In the genomic region with DNA sequence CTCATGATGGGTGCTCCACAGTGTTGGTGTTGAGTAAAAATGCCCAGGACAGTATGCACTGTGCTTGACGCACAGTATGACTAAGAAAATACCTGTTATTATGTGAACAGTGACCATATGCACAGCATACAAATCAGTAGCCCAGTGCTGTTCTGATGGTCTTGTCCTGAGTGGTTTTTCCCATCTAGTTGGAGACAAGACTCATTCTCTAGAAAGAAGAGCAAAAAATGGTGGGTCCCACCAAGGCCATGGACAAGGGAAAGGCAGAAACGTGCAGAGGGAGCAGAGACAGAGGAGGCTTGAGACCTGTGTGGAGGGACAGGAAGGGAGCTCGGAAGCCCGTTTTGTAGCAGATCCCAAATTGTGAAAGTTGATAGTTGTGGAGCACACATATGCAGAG, we compare ENCODE assay signal across 40 cellular contexts. TPM values are rescaled to one million over a fixed set of nuclear protein-coding genes. Genes with fewer than 3 reads are reported as not detected.
"Had no signal": no experiment of that assay in that cellular context is flagged by ENCODE, and none has a peak within 500 bp of the region (broad histone marks: within the 10 kb centered on the region; RNA-seq: fewer than 3 reads in every experiment).

No MANE protein-coding gene starts in this region.

- DNase-seq: activated B cell treated with CpG ODN at 0.5 μM for 24 hours; activated CD4-positive, alpha-beta memory T cell treated with anti-CD3 and anti-CD28 coated beads for 36 hours; activated CD4-positive, alpha-beta T cell treated with anti-CD3 and anti-CD28 coated beads for 4 hours; activated CD4-positive, alpha-beta T cell treated with anti-CD3 and anti-CD28 coated beads, Interleukin-2, amount 10 ng/mL, durations not matched to agents 24 days and 14 days; activated CD4-positive, alpha-beta T cell treated with anti-CD3 and anti-CD28 coated beads, Interleukin-2, amount 50 U/mL, for 1 hour; activated CD4-positive, alpha-beta T cell treated with anti-CD3 and anti-CD28 coated beads, Interleukin-2, amount 50 U/mL, for 4 hours; activated CD4-positive, CD25-positive, alpha-beta regulatory T cell treated with anti-CD3 and anti-CD28 coated beads, Interleukin-2, amount 50 U/mL, for 72 hours; activated CD8-positive, alpha-beta memory T cell treated with anti-CD3 and anti-CD28 coated beads, Interleukin-2, amount 50 U/mL, for 4 hours; activated CD8-positive, alpha-beta T cell treated with anti-CD3 and anti-CD28 coated beads for 36 hours; activated effector memory CD4-positive, alpha-beta T cell treated with anti-CD3 and anti-CD28 coated beads, Interleukin-2, amount 50 U/mL, for 16 hours; activated gamma-delta T cell treated with Interleukin-2 at 50 U/mL for 16 hours; activated naive CD4-positive, alpha-beta T cell; activated naive CD4-positive, alpha-beta T cell treated with anti-CD3 and anti-CD28 coated beads for 36 hours; activated naive CD4-positive, alpha-beta T cell treated with anti-CD3 and anti-CD28 coated beads, Interleukin-2, amount 50 U/mL, for 16 hours; activated naive CD8-positive, alpha-beta T cell treated with anti-CD3 and anti-CD28 coated beads for 36 hours; activated T-cell treated with anti-CD3 and anti-CD28 coated beads for 4 hours; activated T-cell treated with anti-CD3 and anti-CD28 coated beads, Interleukin-2, amount 50 U/mL, for 1 hour; activated T-cell treated with anti-CD3 and anti-CD28 coated beads, Interleukin-2, amount 50 U/mL, for 4 hours; activated T-cell treated with anti-CD3 and anti-CD28 coated beads, Interleukin-2, amount 50 U/mL, for 72 hours; adrenal gland; amniotic stem cell; aorta; body of pancreas; brain microvascular endothelial cell; central memory CD4-positive, alpha-beta T cell; T-helper 1 cell; T-helper 2 cell; T-helper 9 cell had no signal

- H3K9me3 Mint-ChIP-seq: activated B cell treated with CpG ODN at 0.5 μM for 24 hours; activated CD4-positive, alpha-beta memory T cell treated with anti-CD3 and anti-CD28 coated beads for 36 hours; activated CD4-positive, alpha-beta T cell treated with anti-CD3 and anti-CD28 coated beads, Interleukin-2, amount 10 ng/mL, durations not matched to agents 24 days and 14 days; activated CD8-positive, alpha-beta T cell treated with anti-CD3 and anti-CD28 coated beads for 36 hours; activated naive CD4-positive, alpha-beta T cell treated with anti-CD3 and anti-CD28 coated beads for 36 hours; activated naive CD4-positive, alpha-beta T cell treated with anti-CD3 and anti-CD28 coated beads, Interleukin-2, amount 50 U/mL, for 72 hours; activated naive CD8-positive, alpha-beta T cell treated with anti-CD3 and anti-CD28 coated beads for 36 hours; activated T-cell treated with anti-CD3 and anti-CD28 coated beads, Interleukin-2, amount 50 U/mL, for 4 hours; activated T-cell treated with anti-CD3 and anti-CD28 coated beads, Interleukin-2, amount 50 U/mL, for 72 hours; activated T-helper 1 cell treated with anti-CD3 and anti-CD28 coated beads, Interleukin-12 subunit alpha, Interleukin-12 subunit beta, Interleukin-2, Interleukin-4 antibody, amounts not matched to agents 30 ng/mL and 10 ng/mL and 1 ng/mL, durations not matched to agents 14 hours and 24 hours and 36 hours; activated T-helper 17 cell treated with anti-CD3 and anti-CD28 coated beads, Interleukin-2, amount 50 U/mL, for 72 hours; T-helper 1 cell treated with Interleukin-12 subunit alpha and Interleukin-12 subunit beta and Interleukin-4 antibody, amounts not matched to agents 30 μg/mL and 1 μg/mL, for 36 hours; T-helper 2 cell treated with Interferon-gamma antibody and Interleukin-4, amounts not matched to agents 5 μg/mL and 100 μg/mL, for 36 hours had no signal

- FAIRE-seq: astrocyte, TTC549 had no signal

- H3K27ac ChIP-seq: adrenal gland, body of pancreas, brain microvascular endothelial cell, breast epithelium, VCaP had no signal

- H3K36me3 ChIP-seq: adrenal gland, brain microvascular endothelial cell, breast epithelium had no signal

- H3K9me3 ChIP-seq: adrenal gland, body of pancreas, breast epithelium had no signal

- H3K27ac Mint-ChIP-seq: activated B cell treated with CpG ODN at 0.5 μM for 24 hours; activated CD4-positive, alpha-beta memory T cell treated with anti-CD3 and anti-CD28 coated beads for 36 hours; activated CD4-positive, alpha-beta T cell treated with anti-CD3 and anti-CD28 coated beads, Interleukin-2, amount 10 ng/mL, durations not matched to agents 24 days and 14 days; activated CD8-positive, alpha-beta T cell treated with anti-CD3 and anti-CD28 coated beads for 36 hours; activated naive CD4-positive, alpha-beta T cell treated with anti-CD3 and anti-CD28 coated beads for 36 hours; activated naive CD8-positive, alpha-beta T cell treated with anti-CD3 and anti-CD28 coated beads for 36 hours; activated T-cell treated with anti-CD3 and anti-CD28 coated beads, Interleukin-2, amount 50 U/mL, for 72 hours; activated T-helper 1 cell treated with anti-CD3 and anti-CD28 coated beads, Interleukin-12 subunit alpha, Interleukin-12 subunit beta, Interleukin-2, Interleukin-4 antibody, amounts not matched to agents 30 ng/mL and 10 ng/mL and 1 ng/mL, durations not matched to agents 14 hours and 24 hours and 36 hours; activated T-helper 17 cell treated with anti-CD3 and anti-CD28 coated beads, Interleukin-2, amount 50 U/mL, for 72 hours; T-helper 1 cell treated with Interleukin-12 subunit alpha and Interleukin-12 subunit beta and Interleukin-4 antibody, amounts not matched to agents 30 μg/mL and 1 μg/mL, for 36 hours; T-helper 2 cell treated with Interferon-gamma antibody and Interleukin-4, amounts not matched to agents 5 μg/mL and 100 μg/mL, for 36 hours had no signal

- H3K36me3 Mint-ChIP-seq: activated CD4-positive, alpha-beta memory T cell treated with anti-CD3 and anti-CD28 coated beads for 36 hours; activated naive CD4-positive, alpha-beta T cell treated with anti-CD3 and anti-CD28 coated beads, Interleukin-2, amount 50 U/mL, for 72 hours; activated naive CD8-positive, alpha-beta T cell treated with anti-CD3 and anti-CD28 coated beads for 36 hours had no signal

- H3K4me1 Mint-ChIP-seq: activated B cell treated with CpG ODN at 0.5 μM for 24 hours; activated CD4-positive, alpha-beta T cell treated with anti-CD3 and anti-CD28 coated beads, Interleukin-2, amount 10 ng/mL, durations not matched to agents 24 days and 14 days; activated naive CD8-positive, alpha-beta T cell treated with anti-CD3 and anti-CD28 coated beads for 36 hours; activated T-helper 17 cell treated with anti-CD3 and anti-CD28 coated beads, Interleukin-2, amount 50 U/mL, for 72 hours had no signal

- H3K4me3 Mint-ChIP-seq: activated B cell treated with CpG ODN at 0.5 μM for 24 hours; activated CD4-positive, alpha-beta memory T cell treated with anti-CD3 and anti-CD28 coated beads for 36 hours; activated CD4-positive, alpha-beta T cell treated with anti-CD3 and anti-CD28 coated beads, Interleukin-2, amount 10 ng/mL, durations not matched to agents 24 days and 14 days; activated CD8-positive, alpha-beta T cell treated with anti-CD3 and anti-CD28 coated beads for 36 hours; activated naive CD4-positive, alpha-beta T cell treated with anti-CD3 and anti-CD28 coated beads for 36 hours; activated naive CD8-positive, alpha-beta T cell treated with anti-CD3 and anti-CD28 coated beads for 36 hours; activated T-cell treated with anti-CD3 and anti-CD28 coated beads, Interleukin-2, amount 50 U/mL, for 4 hours; activated T-cell treated with anti-CD3 and anti-CD28 coated beads, Interleukin-2, amount 50 U/mL, for 72 hours; activated T-helper 1 cell treated with anti-CD3 and anti-CD28 coated beads, Interleukin-12 subunit alpha, Interleukin-12 subunit beta, Interleukin-2, Interleukin-4 antibody, amounts not matched to agents 30 ng/mL and 10 ng/mL and 1 ng/mL, durations not matched to agents 14 hours and 24 hours and 36 hours; activated T-helper 17 cell treated with anti-CD3 and anti-CD28 coated beads, Interleukin-2, amount 50 U/mL, for 72 hours; T-helper 1 cell treated with Interleukin-12 subunit alpha and Interleukin-12 subunit beta and Interleukin-4 antibody, amounts not matched to agents 30 μg/mL and 1 μg/mL, for 36 hours; T-helper 2 cell treated with Interferon-gamma antibody and Interleukin-4, amounts not matched to agents 5 μg/mL and 100 μg/mL, for 36 hours had no signal

- H3K4me3 ChIP-seq: adrenal gland, body of pancreas, breast epithelium had no signal

- H3K4me1 ChIP-seq: adrenal gland, body of pancreas, breast epithelium had no signal

- ATAC-seq: activated CD8-positive, alpha-beta T cell treated with anti-CD3 and anti-CD28 coated beads for 36 hours; activated naive CD4-positive, alpha-beta T cell treated with anti-CD3 and anti-CD28 coated beads, Interleukin-2, amount 50 U/mL, for 72 hours; activated T-cell treated with anti-CD3 and anti-CD28 coated beads, Interleukin-2, amount 50 U/mL, for 4 hours; activated T-cell treated with anti-CD3 and anti-CD28 coated beads, Interleukin-2, amount 50 U/mL, for 72 hours; activated T-helper 17 cell treated with anti-CD3 and anti-CD28 coated beads, Interleukin-2, amount 50 U/mL, for 72 hours; body of pancreas had no signal

RNA-seq across cellular contexts. Expression of a gene that starts 1.0 kb away (rescaled TPM):
- total RNA-seq: activated B cell treated with CpG ODN at 0.5 μM for 24 hours; activated CD4-positive, alpha-beta memory T cell treated with anti-CD3 and anti-CD28 coated beads for 36 hours; activated CD4-positive, alpha-beta T cell treated with anti-CD3 and anti-CD28 coated beads, Interleukin-2, amount 10 ng/mL, durations not matched to agents 24 days and 14 days; activated CD8-positive, alpha-beta memory T cell treated with anti-CD3 and anti-CD28 coated beads for 36 hours; activated CD8-positive, alpha-beta T cell treated with anti-CD3 and anti-CD28 coated beads for 36 hours; activated naive CD4-positive, alpha-beta T cell treated with anti-CD3 and anti-CD28 coated beads for 36 hours; activated naive CD4-positive, alpha-beta T cell treated with anti-CD3 and anti-CD28 coated beads, Interleukin-2, amount 50 U/mL, for 72 hours; activated naive CD8-positive, alpha-beta T cell treated with anti-CD3 and anti-CD28 coated beads for 36 hours; activated T-cell treated with anti-CD3 and anti-CD28 coated beads, Interleukin-2, amount 50 U/mL, for 4 hours; activated T-cell treated with anti-CD3 and anti-CD28 coated beads, Interleukin-2, amount 50 U/mL, for 72 hours; activated T-helper 1 cell treated with anti-CD3 and anti-CD28 coated beads, Interleukin-12 subunit alpha, Interleukin-12 subunit beta, Interleukin-2, Interleukin-4 antibody, amounts not matched to agents 30 ng/mL and 10 ng/mL and 1 ng/mL, durations not matched to agents 14 hours and 24 hours and 36 hours; activated T-helper 17 cell treated with anti-CD3 and anti-CD28 coated beads, Interleukin-2, amount 50 U/mL, for 72 hours; adrenal gland; aorta; astrocyte; body of pancreas; breast epithelium; cardiac septum; cerebellum had no signal
